Comparison of ENCODE assay signal across 1 cellular context in the genomic region with DNA sequence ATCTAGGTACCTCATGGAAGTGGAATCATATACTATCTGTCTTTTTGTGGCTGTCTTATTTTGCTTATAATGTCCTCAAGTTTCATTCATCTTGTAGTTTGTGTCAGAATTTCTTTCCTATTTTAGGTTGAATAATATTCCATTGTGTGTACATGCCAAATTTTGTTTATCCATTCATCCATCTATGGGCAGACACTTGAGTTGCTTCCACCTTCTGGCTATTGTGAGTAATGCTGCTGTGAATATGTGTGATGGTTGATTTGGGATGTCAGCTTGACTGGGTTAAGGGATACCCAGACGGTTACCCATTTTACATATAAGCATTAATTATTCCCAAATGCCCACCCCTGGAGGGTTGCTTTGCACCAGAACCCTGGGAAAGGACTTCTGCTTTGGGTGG.
TF ChIP-seq lines count a peak whose summit lies in the region.

No MANE protein-coding gene starts in this region.

TF ChIP-seq in K562, 482 proteins besides CTCF, POLR2A, EP300 and RAD21 (continued from another document):
- TF ChIP-seq, protein P1, sequence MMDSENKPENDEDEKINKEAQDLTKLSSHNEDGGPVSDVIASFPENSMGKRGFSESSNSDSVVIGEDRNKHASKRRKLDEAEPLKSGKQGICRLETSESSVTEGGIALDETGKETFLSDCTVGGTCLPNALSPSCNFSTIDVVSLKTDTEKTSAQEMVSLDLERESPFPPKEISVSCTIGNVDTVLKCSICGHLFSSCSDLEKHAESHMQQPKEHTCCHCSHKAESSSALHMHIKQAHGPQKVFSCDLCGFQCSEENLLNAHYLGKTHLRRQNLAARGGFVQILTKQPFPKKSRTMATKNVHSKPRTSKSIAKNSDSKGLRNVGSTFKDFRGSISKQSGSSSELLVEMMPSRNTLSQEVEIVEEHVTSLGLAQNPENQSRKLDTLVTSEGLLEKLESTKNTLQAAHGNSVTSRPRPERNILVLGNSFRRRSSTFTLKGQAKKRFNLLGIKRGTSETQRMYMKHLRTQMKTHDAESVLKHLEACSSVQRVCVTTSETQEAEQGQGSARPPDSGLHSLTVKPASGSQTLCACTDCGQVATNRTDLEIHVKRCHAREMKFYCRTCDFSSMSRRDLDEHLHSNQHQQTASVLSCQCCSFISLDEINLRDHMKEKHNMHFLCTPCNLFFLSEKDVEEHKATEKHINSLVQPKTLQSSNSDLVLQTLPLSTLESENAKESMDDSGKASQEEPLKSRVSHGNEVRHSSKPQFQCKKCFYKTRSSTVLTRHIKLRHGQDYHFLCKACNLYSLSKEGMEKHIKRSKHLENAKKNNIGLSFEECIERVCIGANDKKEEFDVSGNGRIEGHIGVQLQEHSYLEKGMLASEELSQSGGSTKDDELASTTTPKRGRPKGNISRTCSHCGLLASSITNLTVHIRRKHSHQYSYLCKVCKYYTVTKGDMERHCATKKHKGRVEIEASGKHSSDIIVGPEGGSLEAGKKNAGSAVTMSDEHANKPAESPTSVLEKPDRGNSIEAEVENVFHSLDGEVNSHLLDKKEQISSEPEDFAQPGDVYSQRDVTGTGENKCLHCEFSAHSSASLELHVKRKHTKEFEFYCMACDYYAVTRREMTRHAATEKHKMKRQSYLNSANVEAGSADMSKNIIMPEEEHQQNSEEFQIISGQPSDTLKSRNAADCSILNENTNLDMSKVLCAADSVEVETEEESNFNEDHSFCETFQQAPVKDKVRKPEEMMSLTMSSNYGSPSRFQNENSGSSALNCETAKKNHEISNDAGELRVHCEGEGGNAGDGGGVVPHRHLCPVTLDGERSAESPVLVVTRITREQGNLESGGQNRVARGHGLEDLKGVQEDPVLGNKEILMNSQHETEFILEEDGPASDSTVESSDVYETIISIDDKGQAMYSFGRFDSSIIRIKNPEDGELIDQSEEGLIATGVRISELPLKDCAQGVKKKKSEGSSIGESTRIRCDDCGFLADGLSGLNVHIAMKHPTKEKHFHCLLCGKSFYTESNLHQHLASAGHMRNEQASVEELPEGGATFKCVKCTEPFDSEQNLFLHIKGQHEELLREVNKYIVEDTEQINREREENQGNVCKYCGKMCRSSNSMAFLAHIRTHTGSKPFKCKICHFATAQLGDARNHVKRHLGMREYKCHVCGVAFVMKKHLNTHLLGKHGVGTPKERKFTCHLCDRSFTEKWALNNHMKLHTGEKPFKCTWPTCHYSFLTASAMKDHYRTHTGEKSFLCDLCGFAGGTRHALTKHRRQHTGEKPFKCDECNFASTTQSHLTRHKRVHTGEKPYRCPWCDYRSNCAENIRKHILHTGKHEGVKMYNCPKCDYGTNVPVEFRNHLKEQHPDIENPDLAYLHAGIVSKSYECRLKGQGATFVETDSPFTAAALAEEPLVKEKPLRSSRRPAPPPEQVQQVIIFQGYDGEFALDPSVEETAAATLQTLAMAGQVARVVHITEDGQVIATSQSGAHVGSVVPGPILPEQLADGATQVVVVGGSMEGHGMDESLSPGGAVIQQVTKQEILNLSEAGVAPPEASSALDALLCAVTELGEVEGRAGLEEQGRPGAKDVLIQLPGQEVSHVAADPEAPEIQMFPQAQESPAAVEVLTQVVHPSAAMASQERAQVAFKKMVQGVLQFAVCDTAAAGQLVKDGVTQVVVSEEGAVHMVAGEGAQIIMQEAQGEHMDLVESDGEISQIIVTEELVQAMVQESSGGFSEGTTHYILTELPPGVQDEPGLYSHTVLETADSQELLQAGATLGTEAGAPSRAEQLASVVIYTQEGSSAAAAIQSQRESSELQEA (IDR thresholded peaks at IDR 0.05; ENCODE audit: low read depth) = no peak
